In genomic region chr15:91706366-91707032, GRCh38 we compare ENCODE assay signal across 8 cellular contexts.
DNase-seq lines count a peak whose midpoint lies in the region; ATAC-seq and TF ChIP-seq lines count a peak whose summit lies in the region.

No MANE protein-coding gene starts in this region.

- POLR2A ChIA-PET in activated CD4-positive, alpha-beta memory T cell treated with anti-CD3 and anti-CD28 coated beads, Interleukin-2, amount 10 ng/mL, durations not matched to agents 7 days and 5 days (lab: Charles Lee): interaction anchor here (0.7 to 1.2 kb wide), 4 partner anchors 146 to 383 kb away, joined by 3 to 8 read pairs (median 4); partner anchors contain the start of gene SLCO3A1

- no peaks in the 10 kb centered on the region for H3K36me3 Mint-ChIP-seq in activated CD4-positive, alpha-beta memory T cell treated with anti-CD3 and anti-CD28 coated beads, Interleukin-2, amount 10 ng/mL, durations not matched to agents 7 days and 5 days (ENCODE audit: low read depth)

- peak; percentile 66 for TF ChIP-seq CTCF in GM10266 (IDR thresholded peaks at IDR 0.05; ENCODE audit: control insufficient read depth, insufficient read depth, low read depth, missing control alignments)

- H3K4me1 Mint-ChIP-seq in activated CD4-positive, alpha-beta memory T cell treated with anti-CD3 and anti-CD28 coated beads, Interleukin-2, amount 10 ng/mL, durations not matched to agents 7 days and 5 days: peaks cover 17% of the 10 kb centered on the region

- H3K27me3 Mint-ChIP-seq in activated CD4-positive, alpha-beta memory T cell treated with anti-CD3 and anti-CD28 coated beads, Interleukin-2, amount 10 ng/mL, durations not matched to agents 7 days and 5 days: peaks cover 9% of the 10 kb centered on the region

- no peaks in the 10 kb centered on the region for H3K9me3 Mint-ChIP-seq in activated CD4-positive, alpha-beta memory T cell treated with anti-CD3 and anti-CD28 coated beads, Interleukin-2, amount 10 ng/mL, durations not matched to agents 7 days and 5 days

- peaks cover 8% of the 10 kb centered on the region for H3K4me1 ChIP-seq in effector memory CD4-positive, alpha-beta T cell (ENCODE audit: control insufficient read depth, insufficient read depth, low read length, poor library complexity, severe bottlenecking)

- CTCF ChIA-PET in activated CD4-positive, alpha-beta memory T cell treated with anti-CD3 and anti-CD28 coated beads, Interleukin-2, amount 10 ng/mL, durations not matched to agents 7 days and 5 days (lab: Charles Lee): interaction anchor here (0.6 to 3.2 kb wide), 51 partner anchors 10 to 460 kb away, joined by 3 to 41 read pairs (median 4); partner anchors contain the start of gene SLCO3A1

- DNase-seq in GM10266 (ENCODE audit: extremely low spot score): peak; percentile 37
- DNase-seq in NCI-H748 (lab: John Stamatoyannopoulos, UW; ENCODE audit: unreplicated experiment): peak; percentile 80
- DNase-seq in activated CD4-positive, alpha-beta memory T cell treated with anti-CD3 and anti-CD28 coated beads, Interleukin-2, amount 10 ng/mL, durations not matched to agents 7 days and 5 days: peak; percentile 89
- peak; percentile 53 to 63 (median 57) for DNase-seq in effector memory CD4-positive, alpha-beta T cell
- peak; percentile 91 for DNase-seq in mesenteric fat pad (ENCODE audit: low spot score)
- DNase-seq in stimulated activated CD8-positive, alpha-beta memory T cell treated with anti-CD3 and anti-CD28 coated beads, Interleukin-4, amount 100 ng/mL, for 24 hours (ENCODE audit: low read depth): peak; percentile 70
- DNase-seq in cerebellar nuclear complex (lab: John Stamatoyannopoulos, UW): no peak

- peak; percentile 69 for ATAC-seq in HG03432 (IDR thresholded peaks at IDR 0.05; ENCODE audit: unreplicated experiment)

- H3K27ac ChIP-seq in effector memory CD4-positive, alpha-beta T cell (ENCODE audit: insufficient read depth, low read length, poor library complexity, severe bottlenecking): peak overlapping the region; percentile 4

- H3K4me3 ChIP-seq in effector memory CD4-positive, alpha-beta T cell (ENCODE audit: insufficient read depth, low read depth, low read length, poor library complexity, severe bottlenecking): peak overlapping the region; percentile 3

- H3K4me3 Mint-ChIP-seq in activated CD4-positive, alpha-beta memory T cell treated with anti-CD3 and anti-CD28 coated beads, Interleukin-2, amount 10 ng/mL, durations not matched to agents 7 days and 5 days: no peak overlapping the region

- peak overlapping the region; percentile 58 for H3K27ac Mint-ChIP-seq in activated CD4-positive, alpha-beta memory T cell treated with anti-CD3 and anti-CD28 coated beads, Interleukin-2, amount 10 ng/mL, durations not matched to agents 7 days and 5 days

- H3K36me3 ChIP-seq in effector memory CD4-positive, alpha-beta T cell (ENCODE audit: control insufficient read depth, insufficient read depth, low read length): no peaks in the 10 kb centered on the region

- H3K9me3 ChIP-seq in effector memory CD4-positive, alpha-beta T cell (ENCODE audit: control insufficient read depth, low read length): no peaks in the 10 kb centered on the region

- H3K27me3 ChIP-seq in effector memory CD4-positive, alpha-beta T cell (replicated peaks; ENCODE audit: control insufficient read depth, insufficient read depth, low read length, poor library complexity, severe bottlenecking): no peaks in the 10 kb centered on the region

Comparison
In these comparisons a context has a peak if more than half of its experiments do, and no peak if none do; other contexts are left out.
1. DNase-seq: peak in GM10266 (single experiment), NCI-H748 (single experiment), activated CD4-positive, alpha-beta memory T cell treated with anti-CD3 and anti-CD28 coated beads, Interleukin-2, amount 10 ng/mL, durations not matched to agents 7 days and 5 days (single experiment), effector memory CD4-positive, alpha-beta T cell (3 of 3), mesenteric fat pad (single experiment) and stimulated activated CD8-positive, alpha-beta memory T cell treated with anti-CD3 and anti-CD28 coated beads, Interleukin-4, amount 100 ng/mL, for 24 hours (single experiment); none in cerebellar nuclear complex (0 of 2).